Comparison of ENCODE assay signal across 9 cellular contexts in the genomic region with DNA sequence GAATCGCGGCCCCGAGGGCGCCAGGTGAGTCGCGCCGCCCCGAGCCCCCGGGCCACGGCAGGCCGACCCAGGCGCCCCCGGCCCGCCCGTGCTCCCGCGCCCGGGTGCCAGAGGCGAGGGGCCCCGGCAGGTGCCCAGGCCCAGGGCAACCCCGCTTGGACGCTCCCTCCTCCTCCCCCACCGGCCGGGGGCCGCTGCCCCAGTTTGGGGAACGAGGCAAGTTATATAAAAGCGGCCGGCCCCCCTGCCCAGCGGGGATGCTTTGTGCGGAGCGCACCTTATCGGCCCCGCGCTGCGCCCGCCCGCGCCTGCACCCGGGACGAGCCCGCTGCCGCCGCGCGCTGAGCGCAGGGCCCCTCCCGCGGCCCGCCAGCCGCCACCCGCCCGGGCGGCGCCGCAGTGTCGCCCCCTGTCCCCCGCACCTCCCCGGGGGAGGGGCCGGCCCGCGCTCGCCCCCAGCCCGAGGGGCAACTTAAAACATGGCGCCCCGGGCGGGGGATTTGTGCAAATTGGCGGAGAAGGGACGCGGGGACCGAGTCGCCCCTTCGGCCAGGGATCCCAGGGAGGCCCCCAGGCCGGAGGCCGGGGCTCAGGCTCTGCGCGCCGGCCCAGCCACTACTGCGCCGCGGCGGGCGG. TPM values are rescaled to one million over a fixed set of nuclear protein-coding genes. Genes with fewer than 3 reads are reported as not detected.
DNase-seq lines count a peak whose midpoint lies in the region; FAIRE-seq and TF ChIP-seq lines count a peak whose summit lies in the region.
"Had no signal": no experiment of that assay in that cellular context is flagged by ENCODE, and none has a peak within 500 bp of the region (broad histone marks: within the 10 kb centered on the region; RNA-seq: fewer than 3 reads in every experiment).

No MANE protein-coding gene starts in this region.

- in situ Hi-C loops in brain microvascular endothelial cell (cut with HindIII; ENCODE audit: low pct_ligation_motif_present, low sequenced_read_pairs), result no loop called here

- TF ChIP-seq CTCF in brain microvascular endothelial cell (IDR thresholded peaks at IDR 0.05; ENCODE audit: low read depth, low read length, missing control alignments) (no peak), kidney epithelial cell (IDR thresholded peaks at IDR 0.05; ENCODE audit: insufficient read depth, low read length, poor library complexity, severe bottlenecking) (no peak)

- peak overlapping the region in 4 of 5 donors; percentile 66 to 77 (median 74) for H3K9ac ChIP-seq in subcutaneous abdominal adipose tissue (ENCODE audit: low read length in 5 of 5)

- H3K4me1 ChIP-seq in subcutaneous abdominal adipose tissue (ENCODE audit: control insufficient read depth in 5 of 5, insufficient read depth in 5 of 5, low read length in 5 of 5), result peaks cover 0 to 34% (median 30%) of the 10 kb centered on the region in 5 donors

- H3K36me3 ChIP-seq in brain microvascular endothelial cell (replicated peaks) (no peaks in the 10 kb centered on the region), kidney epithelial cell (ENCODE audit: control insufficient read depth, insufficient read depth, low read length) (no peaks in the 10 kb centered on the region), subcutaneous abdominal adipose tissue (ENCODE audit: control insufficient read depth in 5 of 5, insufficient read depth in 5 of 5, low read length in 5 of 5) (no peaks in the 10 kb centered on the region)

- H3K27ac ChIP-seq in brain microvascular endothelial cell (peak overlapping the region; percentile 63), subcutaneous abdominal adipose tissue (ENCODE audit: low read depth, low read length) (no peak overlapping the region)

- H3K27me3 ChIP-seq in brain microvascular endothelial cell (replicated peaks) (no peaks in the 10 kb centered on the region), kidney epithelial cell (ENCODE audit: control insufficient read depth, insufficient read depth, low read length) (no peaks in the 10 kb centered on the region), subcutaneous abdominal adipose tissue (ENCODE audit: control insufficient read depth in 5 of 5, insufficient read depth in 4 of 5, low read length in 5 of 5) (no peaks in the 10 kb centered on the region)

- peak; percentile 22 for DNase-seq in NCI-H1436 (lab: John Stamatoyannopoulos, UW)
- DNase-seq in NCI-H1436 treated with DMSO at 0.1 percent for 48 hours (lab: John Stamatoyannopoulos, UW), result no peak
- no peak for DNase-seq in brain microvascular endothelial cell
- no peak for DNase-seq in kidney epithelial cell (ENCODE audit: low read depth)
- no peak for DNase-seq in activated effector memory CD4-positive, alpha-beta T cell treated with Interleukin-2 at 50 U/mL for 16 hours
- DNase-seq in GM19239 (ENCODE audit: insufficient read length, low spot score), result no peak
- DNase-seq in hippocampal formation (lab: John Stamatoyannopoulos, UW), result no peak

- FAIRE-seq in GM19239 (lab: Jason Lieb, UNC), result no peak

- peak overlapping the region; percentile 64 for H3K4me3 ChIP-seq in brain microvascular endothelial cell (ENCODE audit: low read depth, low read length)
- peak overlapping the region; percentile 71 for H3K4me3 ChIP-seq in kidney epithelial cell (ENCODE audit: low read depth, low read length)
- H3K4me3 ChIP-seq in subcutaneous abdominal adipose tissue (ENCODE audit: low read depth in 1 of 5, low read length in 5 of 5), result peak overlapping the region in 4 of 5 donors; percentile 74 to 82 (median 79)

- H3K9me3 ChIP-seq in subcutaneous abdominal adipose tissue (ENCODE audit: control insufficient read depth in 5 of 5, low read length in 5 of 5), result no peaks in the 10 kb centered on the region

RNA-seq across cellular contexts. Expression of a gene that starts 0.6 kb away (rescaled TPM):
- total RNA-seq in kidney epithelial cell, result 37.4 and 43.0 TPM in 2 replicates
- total RNA-seq: OCI-LY7 had no signal
